Comparison of ENCODE assay signal across 18 cellular contexts in the genomic region with DNA sequence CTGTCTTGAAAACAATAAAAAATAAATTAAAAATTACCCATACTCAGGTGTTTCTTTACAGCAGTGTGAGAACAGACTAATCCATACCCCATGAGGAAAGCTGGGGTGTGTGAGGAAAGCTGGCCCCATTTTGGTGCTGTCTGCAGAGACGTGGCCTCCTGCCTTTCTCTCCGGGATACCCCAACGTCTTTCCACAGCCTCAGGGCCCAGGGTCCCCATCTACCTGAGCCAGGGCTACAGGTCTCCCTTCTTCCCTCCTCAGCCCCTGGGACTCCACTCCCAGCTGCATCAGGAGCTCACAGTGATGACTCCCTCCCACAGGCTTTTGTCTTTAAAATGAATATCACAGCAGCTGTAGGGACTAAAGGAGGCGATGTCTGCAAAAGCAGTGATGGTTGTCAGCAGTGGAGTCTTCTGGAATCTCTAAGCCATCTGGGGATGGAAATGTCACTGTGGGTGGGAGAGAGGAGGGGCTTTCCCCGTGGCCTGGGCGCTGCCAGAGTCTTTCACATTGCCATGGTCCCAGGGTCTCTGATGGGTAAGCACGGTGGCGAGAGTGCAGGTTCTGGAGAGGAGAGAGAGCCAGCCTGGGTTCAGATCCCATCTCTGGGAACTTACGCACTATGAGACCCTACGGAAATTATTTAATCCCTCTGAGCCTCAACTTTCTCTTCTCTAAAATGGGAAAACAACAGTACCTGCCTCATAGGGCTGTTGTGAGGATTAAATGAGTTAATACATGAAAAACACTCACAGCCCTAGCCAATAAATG.
A peak's percentile ranks its signal among the peaks of the same experiment; 100 is the strongest.
DNase-seq lines count a peak whose midpoint lies in the region; ATAC-seq and TF ChIP-seq lines count a peak whose summit lies in the region.
"Had no signal": no experiment of that assay in that cellular context is flagged by ENCODE, and none has a peak within 500 bp of the region (broad histone marks: within the 10 kb centered on the region; RNA-seq: fewer than 3 reads in every experiment).

No MANE protein-coding gene starts in this region.

- WGBS in H9 (ENCODE audit: extremely low coverage, insufficient read length, low lambda C conversion rate) = no CpG with 5 or more reads among the region's 10 CpGs
- 83 to 94% methylated on average over 4 to 8 of the region's 10 CpGs for WGBS in gastroesophageal sphincter (ENCODE audit: low coverage in 1 of 2), 2 donors

- no peak overlapping the region for H3K9ac ChIP-seq in H9 (ENCODE audit: extremely low read depth, insufficient read length, low read length)
- H3K9ac ChIP-seq: BLaER1 treated with 17β-estradiol and CSF1 and Interleukin-3, amounts not matched to agents 10 nM and 100 nM had no signal

- no peaks in the 10 kb centered on the region for H3K27me3 Mint-ChIP-seq in activated CD4-positive, alpha-beta memory T cell treated with anti-CD3 and anti-CD28 coated beads for 36 hours
- H3K27me3 Mint-ChIP-seq in activated CD4-positive, alpha-beta memory T cell treated with anti-CD3 and anti-CD28 coated beads, Interleukin-2, amount 10 ng/mL, durations not matched to agents 7 days and 5 days = peaks cover 3% of the 10 kb centered on the region
- peaks cover 3% of the 10 kb centered on the region for H3K27me3 Mint-ChIP-seq in H9 (ENCODE audit: low read depth)
- H3K27me3 Mint-ChIP-seq in activated T-helper 1 cell treated with anti-CD3 and anti-CD28 coated beads, Interleukin-12 subunit alpha, Interleukin-12 subunit beta, Interleukin-2, Interleukin-4 antibody, amounts not matched to agents 30 ng/mL and 10 ng/mL and 1 ng/mL, durations not matched to agents 14 hours and 24 hours and 36 hours (ENCODE audit: insufficient read depth) = peaks cover 7% of the 10 kb centered on the region

- no peak overlapping the region for H2BK12ac ChIP-seq in H9 (ENCODE audit: insufficient read length, low read depth, low read length)

- no peak overlapping the region for H4K5ac ChIP-seq in H9 (ENCODE audit: insufficient read length, low read depth, low read length)

- H2BK15ac ChIP-seq in H9 (ENCODE audit: low read depth, low read length) = no peak overlapping the region

- no peak overlapping the region for H3K4me3 Mint-ChIP-seq in activated CD4-positive, alpha-beta memory T cell treated with anti-CD3 and anti-CD28 coated beads for 36 hours
- no peak overlapping the region for H3K4me3 Mint-ChIP-seq in activated CD4-positive, alpha-beta memory T cell treated with anti-CD3 and anti-CD28 coated beads, Interleukin-2, amount 10 ng/mL, durations not matched to agents 7 days and 5 days
- H3K4me3 Mint-ChIP-seq in H9 = no peak overlapping the region
- H3K4me3 Mint-ChIP-seq in activated T-helper 1 cell treated with anti-CD3 and anti-CD28 coated beads, Interleukin-12 subunit alpha, Interleukin-12 subunit beta, Interleukin-2, Interleukin-4 antibody, amounts not matched to agents 30 ng/mL and 10 ng/mL and 1 ng/mL, durations not matched to agents 14 hours and 24 hours and 36 hours = no peak overlapping the region

- no peaks in the 10 kb centered on the region for H3K79me1 ChIP-seq in H9 (ENCODE audit: insufficient read depth, low read depth, low read length, poor library complexity, severe bottlenecking)

- no peaks in the 10 kb centered on the region for H3K79me2 ChIP-seq in H9 (ENCODE audit: insufficient read depth, low read length)

- no peak overlapping the region for H3K14ac ChIP-seq in H9 (ENCODE audit: insufficient read depth, low read length)

- H3K23me2 ChIP-seq in H9 (ENCODE audit: insufficient read length, low read depth, low read length, poor library complexity, severe bottlenecking) = no peaks in the 10 kb centered on the region

- no peaks in the 10 kb centered on the region for H3K36me3 Mint-ChIP-seq in activated CD4-positive, alpha-beta memory T cell treated with anti-CD3 and anti-CD28 coated beads for 36 hours
- peaks cover 12% of the 10 kb centered on the region for H3K36me3 Mint-ChIP-seq in activated CD4-positive, alpha-beta memory T cell treated with anti-CD3 and anti-CD28 coated beads, Interleukin-2, amount 10 ng/mL, durations not matched to agents 7 days and 5 days (ENCODE audit: low read depth)
- H3K36me3 Mint-ChIP-seq in H9 (ENCODE audit: insufficient read depth in 1 of 3, low read depth in 3 of 3) = peaks cover 0 to 5% (median 0%) of the 10 kb centered on the region in 3 experiments; a peak in 1 of 7 replicates
- peaks cover 13% of the 10 kb centered on the region for H3K36me3 Mint-ChIP-seq in activated T-helper 1 cell treated with anti-CD3 and anti-CD28 coated beads, Interleukin-12 subunit alpha, Interleukin-12 subunit beta, Interleukin-2, Interleukin-4 antibody, amounts not matched to agents 30 ng/mL and 10 ng/mL and 1 ng/mL, durations not matched to agents 14 hours and 24 hours and 36 hours (ENCODE audit: low read depth)

- peak overlapping the region; percentile 2 for H3K18ac ChIP-seq in H9 (ENCODE audit: insufficient read length, low read depth, low read length)

- POLR2A ChIA-PET in activated CD4-positive, alpha-beta memory T cell treated with anti-CD3 and anti-CD28 coated beads for 36 hours (lab: Charles Lee) = no interaction called here
- POLR2A ChIA-PET in activated CD4-positive, alpha-beta memory T cell treated with anti-CD3 and anti-CD28 coated beads, Interleukin-2, amount 10 ng/mL, durations not matched to agents 7 days and 5 days (lab: Charles Lee) = no interaction called here

- H3T11ph ChIP-seq in H9 (ENCODE audit: low read length) = no peak overlapping the region

- CTCF ChIA-PET in activated CD4-positive, alpha-beta memory T cell treated with anti-CD3 and anti-CD28 coated beads for 36 hours (lab: Charles Lee) = no interaction called here
- CTCF ChIA-PET in activated CD4-positive, alpha-beta memory T cell treated with anti-CD3 and anti-CD28 coated beads, Interleukin-2, amount 10 ng/mL, durations not matched to agents 7 days and 5 days (lab: Charles Lee) = no interaction called here

- no peak overlapping the region for H2BK5ac ChIP-seq in H9 (ENCODE audit: insufficient read length, low read length)

- peak overlapping the region; percentile 52 for H3K27ac Mint-ChIP-seq in activated CD4-positive, alpha-beta memory T cell treated with anti-CD3 and anti-CD28 coated beads for 36 hours
- H3K27ac Mint-ChIP-seq in activated CD4-positive, alpha-beta memory T cell treated with anti-CD3 and anti-CD28 coated beads, Interleukin-2, amount 10 ng/mL, durations not matched to agents 7 days and 5 days = no peak overlapping the region
- H3K27ac Mint-ChIP-seq in H9 = peak overlapping the region in 2 of 3 experiments; percentile 53 to 79; a peak in 2 of 7 replicates
- peak overlapping the region; percentile 69 for H3K27ac Mint-ChIP-seq in activated T-helper 1 cell treated with anti-CD3 and anti-CD28 coated beads, Interleukin-12 subunit alpha, Interleukin-12 subunit beta, Interleukin-2, Interleukin-4 antibody, amounts not matched to agents 30 ng/mL and 10 ng/mL and 1 ng/mL, durations not matched to agents 14 hours and 24 hours and 36 hours
- H3K27ac Mint-ChIP-seq: CD8-positive, alpha-beta memory T cell had no signal

- H2BK20ac ChIP-seq in H9 (ENCODE audit: low read depth, low read length, poor library complexity, severe bottlenecking) = no peak overlapping the region

- TF ChIP-seq CTCF in H9 (conservative IDR thresholded peaks at IDR 0.05) (no peak), gastroesophageal sphincter (IDR thresholded peaks at IDR 0.05) (no peak)

- TF ChIP-seq POLR2A in gastroesophageal sphincter (IDR thresholded peaks at IDR 0.05) = no peak

- no peaks in the 10 kb centered on the region for H3K9me3 ChIP-seq in H9 (ENCODE audit: control insufficient read depth, low read depth, low read length)
- H3K9me3 ChIP-seq in gastroesophageal sphincter = no peaks in the 10 kb centered on the region
- H3K9me3 ChIP-seq: A549, MG63 had no signal

- H3K27me3 ChIP-seq in H9 (ENCODE audit: insufficient read depth, low read length) (no peaks in the 10 kb centered on the region), gastroesophageal sphincter (no peaks in the 10 kb centered on the region)
- H3K27me3 ChIP-seq: BLaER1 treated with 17β-estradiol and CSF1 and Interleukin-3, amounts not matched to agents 10 nM and 100 nM; MG63 had no signal

- H4K91ac ChIP-seq in H9 (ENCODE audit: insufficient read length, low read depth, low read length) = no peak overlapping the region

- intact Hi-C loops in activated CD4-positive, alpha-beta memory T cell treated with anti-CD3 and anti-CD28 coated beads for 36 hours (cut with micrococcal nuclease) = loop anchor here (5.0 kb wide), 1 partner anchor 38 kb away; no protein-coding TSS in a partner anchor
- intact Hi-C loops in activated T-helper 1 cell treated with anti-CD3 and anti-CD28 coated beads, Interleukin-12 subunit alpha, Interleukin-12 subunit beta, Interleukin-2, Interleukin-4 antibody, amounts not matched to agents 30 ng/mL and 10 ng/mL and 1 ng/mL, durations not matched to agents 14 hours and 24 hours and 36 hours (cut with micrococcal nuclease) = no loop called here

- no peak overlapping the region for H2AFZ ChIP-seq in H9 (ENCODE audit: low read length)

- no peak overlapping the region for H3K4ac ChIP-seq in H9 (ENCODE audit: low read depth, low read length)

- no peaks in the 10 kb centered on the region for H4K20me1 ChIP-seq in H9 (ENCODE audit: control insufficient read depth, insufficient read depth, insufficient read length)
- H4K20me1 ChIP-seq: BLaER1 treated with 17β-estradiol and CSF1 and Interleukin-3, amounts not matched to agents 10 nM and 100 nM had no signal

- no peak overlapping the region for H3K27ac ChIP-seq in H9 (ENCODE audit: insufficient read length, low read depth, low read length)
- no peak overlapping the region for H3K27ac ChIP-seq in gastroesophageal sphincter
- H3K27ac ChIP-seq: A549; BLaER1 treated with 17β-estradiol and CSF1 and Interleukin-3, amounts not matched to agents 10 nM and 100 nM had no signal

- no peaks in the 10 kb centered on the region for H3K9me3 Mint-ChIP-seq in activated CD4-positive, alpha-beta memory T cell treated with anti-CD3 and anti-CD28 coated beads for 36 hours
- H3K9me3 Mint-ChIP-seq in activated CD4-positive, alpha-beta memory T cell treated with anti-CD3 and anti-CD28 coated beads, Interleukin-2, amount 10 ng/mL, durations not matched to agents 7 days and 5 days = peaks cover 6% of the 10 kb centered on the region
- peaks cover 0 to 4% of the 10 kb centered on the region in 2 experiments; a peak in 2 of 5 replicates for H3K9me3 Mint-ChIP-seq in H9
- H3K9me3 Mint-ChIP-seq in activated T-helper 1 cell treated with anti-CD3 and anti-CD28 coated beads, Interleukin-12 subunit alpha, Interleukin-12 subunit beta, Interleukin-2, Interleukin-4 antibody, amounts not matched to agents 30 ng/mL and 10 ng/mL and 1 ng/mL, durations not matched to agents 14 hours and 24 hours and 36 hours = no peaks in the 10 kb centered on the region

- no peak overlapping the region for H2BK120ac ChIP-seq in H9 (ENCODE audit: low read depth, low read length, poor library complexity, severe bottlenecking)

- DNase-seq in activated CD4-positive, alpha-beta memory T cell treated with anti-CD3 and anti-CD28 coated beads for 36 hours = no peak
- no peak for DNase-seq in activated CD4-positive, alpha-beta memory T cell treated with anti-CD3 and anti-CD28 coated beads, Interleukin-2, amount 10 ng/mL, durations not matched to agents 7 days and 5 days
- peak; percentile 37 for DNase-seq in H9
- DNase-seq in activated T-helper 1 cell treated with anti-CD3 and anti-CD28 coated beads, Interleukin-12 subunit alpha, Interleukin-12 subunit beta, Interleukin-2, Interleukin-4 antibody, amounts not matched to agents 30 ng/mL and 10 ng/mL and 1 ng/mL, durations not matched to agents 14 hours and 24 hours and 36 hours (ENCODE audit: low spot score) = no peak
- DNase-seq in mesenteric fat pad (ENCODE audit: low spot score) = peak; percentile 76
- no peak for DNase-seq in SKM-1 treated with dmso at 0.1 percent for 144 hours (lab: John Stamatoyannopoulos, UW; ENCODE audit: unreplicated experiment)
- DNase-seq: CD8-positive, alpha-beta memory T cell; GDM1; MG63; NCI-H1092; NCI-H510A treated with DMSO at 0.1 percent for 48 hours; NCI-H82; Right ventricle myocardium superior had no signal

- peaks cover 22% of the 10 kb centered on the region for H3K4me1 Mint-ChIP-seq in activated CD4-positive, alpha-beta memory T cell treated with anti-CD3 and anti-CD28 coated beads for 36 hours (ENCODE audit: low read depth)
- peaks cover 27% of the 10 kb centered on the region for H3K4me1 Mint-ChIP-seq in activated CD4-positive, alpha-beta memory T cell treated with anti-CD3 and anti-CD28 coated beads, Interleukin-2, amount 10 ng/mL, durations not matched to agents 7 days and 5 days
- peaks cover 26 to 31% of the 10 kb centered on the region in 2 experiments for H3K4me1 Mint-ChIP-seq in H9
- peaks cover 52% of the 10 kb centered on the region for H3K4me1 Mint-ChIP-seq in activated T-helper 1 cell treated with anti-CD3 and anti-CD28 coated beads, Interleukin-12 subunit alpha, Interleukin-12 subunit beta, Interleukin-2, Interleukin-4 antibody, amounts not matched to agents 30 ng/mL and 10 ng/mL and 1 ng/mL, durations not matched to agents 14 hours and 24 hours and 36 hours (ENCODE audit: low read depth)

- TF ChIP-seq EP300 in gastroesophageal sphincter (IDR thresholded peaks at IDR 0.05) = no peak

- no peak overlapping the region for H4K8ac ChIP-seq in H9 (replicated peaks; ENCODE audit: insufficient read length, low read depth, low read length)

- no peak overlapping the region for H3K4me2 ChIP-seq in H9 (ENCODE audit: insufficient read depth, insufficient read length, low read length)
- H3K4me2 ChIP-seq: A549; BLaER1 treated with 17β-estradiol and CSF1 and Interleukin-3, amounts not matched to agents 10 nM and 100 nM had no signal

- H2AK5ac ChIP-seq in H9 (ENCODE audit: insufficient read length, low read length) = no peak overlapping the region

- ATAC-seq in gastroesophageal sphincter (no peak), GM19328 (IDR thresholded peaks at IDR 0.05; ENCODE audit: unreplicated experiment) (no peak)
- ATAC-seq: A549, Panc1 had no signal

- H3K23ac ChIP-seq in H9 (ENCODE audit: insufficient read length, low read depth, low read length) = no peak overlapping the region

- no peaks in the 10 kb centered on the region; the same call in 1 of the 2 replicates for H3K4me1 ChIP-seq in H9 (ENCODE audit: insufficient read depth, low read length)
- no peaks in the 10 kb centered on the region for H3K4me1 ChIP-seq in gastroesophageal sphincter
- H3K4me1 ChIP-seq: A549 had no signal

- no peak overlapping the region for H3K4me3 ChIP-seq in gastroesophageal sphincter
- H3K4me3 ChIP-seq: A549; BLaER1 treated with 17β-estradiol and CSF1 and Interleukin-3, amounts not matched to agents 10 nM and 100 nM; MG63 had no signal

- no peaks in the 10 kb centered on the region for H3K36me3 ChIP-seq in gastroesophageal sphincter
- H3K36me3 ChIP-seq: BLaER1 treated with 17β-estradiol and CSF1 and Interleukin-3, amounts not matched to agents 10 nM and 100 nM; MG63 had no signal

- H3K56ac ChIP-seq in H9 (ENCODE audit: insufficient read length, low read depth, low read length) = no peak overlapping the region

Comparison
In these comparisons a context has a peak if more than half of its experiments do, and no peak if none do; other contexts are left out.
1. DNase-seq: peak in H9 (single experiment) and mesenteric fat pad (single experiment); none in activated CD4-positive, alpha-beta memory T cell treated with anti-CD3 and anti-CD28 coated beads for 36 hours (single experiment), activated CD4-positive, alpha-beta memory T cell treated with anti-CD3 and anti-CD28 coated beads, Interleukin-2, amount 10 ng/mL, durations not matched to agents 7 days and 5 days (single experiment), activated T-helper 1 cell treated with anti-CD3 and anti-CD28 coated beads, Interleukin-12 subunit alpha, Interleukin-12 subunit beta, Interleukin-2, Interleukin-4 antibody, amounts not matched to agents 30 ng/mL and 10 ng/mL and 1 ng/mL, durations not matched to agents 14 hours and 24 hours and 36 hours (single experiment) and SKM-1 treated with dmso at 0.1 percent for 144 hours (single experiment).